ENCODE assay signal across 8 cellular contexts in the genomic region with DNA sequence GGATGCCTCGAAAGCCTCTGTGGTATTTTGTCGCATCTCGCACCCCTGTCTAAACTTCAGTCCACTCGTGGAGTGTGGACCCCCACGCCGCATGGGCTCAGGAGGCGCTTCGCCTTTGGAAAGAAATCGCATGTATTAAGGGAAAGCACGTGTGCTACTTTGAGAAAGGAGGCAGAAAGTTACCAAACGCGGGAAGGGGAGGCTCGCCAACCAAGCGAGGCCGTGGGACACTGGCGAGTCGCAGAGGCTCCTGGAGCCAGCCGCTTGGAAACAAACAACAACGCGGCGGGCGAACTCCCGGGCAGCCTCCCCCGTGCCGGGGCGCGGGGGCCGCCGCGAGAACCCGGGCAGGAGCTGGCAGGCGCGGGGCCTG. TPM values are rescaled to one million over a fixed set of nuclear protein-coding genes. Genes with fewer than 3 reads are reported as not detected.
DNase-seq lines count a peak whose midpoint lies in the region; ATAC-seq and TF ChIP-seq lines count a peak whose summit lies in the region.

No MANE protein-coding gene starts in this region.

- H3K4me2 ChIP-seq in GM23338: peak overlapping the region; percentile 95

- H3K4me1 ChIP-seq in GM23338 (ENCODE audit: insufficient read depth): peaks cover 17% of the 10 kb centered on the region
- peaks cover 28% of the 10 kb centered on the region for H3K4me1 ChIP-seq in psoas muscle

- DNase-seq in GM23338 (ENCODE audit: low spot score): no peak
- DNase-seq in glutamatergic neuron: no peak
- no peak for DNase-seq in psoas muscle
- DNase-seq in RPMI8226: no peak
- DNase-seq in NCI-H146 treated with DMSO at 0.1 percent for 48 hours (lab: John Stamatoyannopoulos, UW; ENCODE audit: unreplicated experiment): no peak
- no peak for DNase-seq in NK-92 (lab: John Stamatoyannopoulos, UW; ENCODE audit: unreplicated experiment)

- H3K27ac Mint-ChIP-seq in GM23338 (peak overlapping the region; percentile 68; the same call in 1 of the 2 replicates), glutamatergic neuron (ENCODE audit: unreplicated experiment) (peak overlapping the region; percentile 89)

- peak; percentile 22 for ATAC-seq in GM23338
- ATAC-seq in psoas muscle: peak in 3 of 4 donors; percentile 42 to 63 (median 57)
- no peak for ATAC-seq in HG03095 (IDR thresholded peaks at IDR 0.05; ENCODE audit: unreplicated experiment)

- H3K9me2 ChIP-seq in GM23338 (ENCODE audit: insufficient read depth): no peaks in the 10 kb centered on the region; the same call in 1 of the 2 replicates

- H2AFZ ChIP-seq in GM23338: peak overlapping the region; percentile 100

- peaks cover 38% of the 10 kb centered on the region for H3K79me2 ChIP-seq in GM23338 (replicated peaks; ENCODE audit: insufficient read depth)

- peak overlapping the region; percentile 78 for H3K4me3 ChIP-seq in GM23338
- H3K4me3 ChIP-seq in psoas muscle: peak overlapping the region; percentile 83

- intact Hi-C loops in psoas muscle (cut with DNase I): loop anchor here (5.0 to 10.0 kb wide), 3 partner anchors 99 to 359 kb away; no protein-coding TSS in a partner anchor

- TF ChIP-seq CTCF in GM23338 (conservative IDR thresholded peaks at IDR 0.05; ENCODE audit: low read depth in 2 of 2) (no peak), VCaP (conservative IDR thresholded peaks at IDR 0.05) (no peak), glutamatergic neuron (IDR thresholded peaks at IDR 0.05; ENCODE audit: partially characterized antibody, unreplicated experiment) (no peak), psoas muscle (IDR thresholded peaks at IDR 0.05) (no peak)

- H3K27me3 ChIP-seq in GM23338 (ENCODE audit: insufficient read depth): peaks cover 22% of the 10 kb centered on the region; the same call in 1 of the 2 replicates
- H3K27me3 ChIP-seq in psoas muscle (ENCODE audit: insufficient read depth in 3 of 3, low read length in 2 of 3): peaks cover 0 to 3% (median 0%) of the 10 kb centered on the region in 3 donors

- H3K4me3 Mint-ChIP-seq in GM23338 (peak overlapping the region; percentile 92), glutamatergic neuron (ENCODE audit: unreplicated experiment) (peak overlapping the region; percentile 96)

- H3K4me1 Mint-ChIP-seq in GM23338 (peaks cover 39% of the 10 kb centered on the region), glutamatergic neuron (ENCODE audit: low read depth, unreplicated experiment) (peaks cover 25% of the 10 kb centered on the region)

- H3K36me3 ChIP-seq in GM23338 (ENCODE audit: insufficient read depth) (no peaks in the 10 kb centered on the region), psoas muscle (ENCODE audit: insufficient read depth in 1 of 2, low read depth in 1 of 2) (no peaks in the 10 kb centered on the region)

- peaks cover 3% of the 10 kb centered on the region; the same call in 2 of the 3 replicates for H3K9me3 Mint-ChIP-seq in GM23338
- H3K9me3 Mint-ChIP-seq in glutamatergic neuron (ENCODE audit: unreplicated experiment): peaks cover 21% of the 10 kb centered on the region

- peaks cover 29% of the 10 kb centered on the region for H4K20me1 ChIP-seq in GM23338 (replicated peaks; ENCODE audit: insufficient read depth)

- 4 to 7% (median 4%) methylated on average over 29 to 33 of the region's 33 CpGs for WGBS in psoas muscle, 3 donors

- H3K36me3 Mint-ChIP-seq in GM23338 (ENCODE audit: low read depth) (peaks cover 2% of the 10 kb centered on the region; the same call in 1 of the 3 replicates), glutamatergic neuron (ENCODE audit: unreplicated experiment) (no peaks in the 10 kb centered on the region)

- H3K27ac ChIP-seq in GM23338 (ENCODE audit: low read depth): no peak overlapping the region
- peak overlapping the region; percentile 87 for H3K27ac ChIP-seq in VCaP
- H3K27ac ChIP-seq in psoas muscle: peak overlapping the region; percentile 87

- peaks cover 22% of the 10 kb centered on the region for H3K27me3 Mint-ChIP-seq in GM23338 (ENCODE audit: insufficient read depth, low read depth, poor library complexity)
- peaks cover 18% of the 10 kb centered on the region for H3K27me3 Mint-ChIP-seq in glutamatergic neuron (ENCODE audit: unreplicated experiment)

- H3F3A ChIP-seq in GM23338 (replicated peaks; ENCODE audit: low read depth): no peaks in the 10 kb centered on the region; the same call in 1 of the 2 replicates

- H3K9me3 ChIP-seq in psoas muscle: peaks cover 8% of the 10 kb centered on the region

TF ChIP-seq in GM23338, 12 proteins besides CTCF, POLR2A, EP300 and RAD21:
- TF ChIP-seq CREB1 (CRISPR knock-in tag; IDR thresholded peaks at IDR 0.05; ENCODE audit: low read depth) (no peak), POLR2AphosphoS5 (IDR thresholded peaks at IDR 0.05; ENCODE audit: low read depth) (no peak), EZH2 (IDR thresholded peaks at IDR 0.05; ENCODE audit: low read depth, unreplicated experiment) (no peak)

RNA-seq across cellular contexts. Expression of a gene that starts 0.5 kb away (rescaled TPM):
- 25.1 and 27.9 TPM in 2 replicates for total RNA-seq in GM23338 (2014; rRNA removed; shearing (Covaris generic))
- polyA plus RNA-seq in GM23338 (2016; fragmentation: Nextera tagmentation; extraction: Ambion mirVana): 13.3 and 16.4 TPM in 2 replicates
- total RNA-seq in glutamatergic neuron (ENCODE audit: unreplicated experiment): 153 TPM
- total RNA-seq in psoas muscle: 10 to 100 TPM; 14.3 to 21.6 (median 18.6) TPM
- 10 to 100 TPM in 1 of 3 donors, 1 to 10 TPM in 2; 4.2 to 19.6 (median 5.8) TPM for polyA plus RNA-seq in psoas muscle
